ENCODE assay signal across 8 cellular contexts in genomic region chr3:72887723-72888545, GRCh38. TPM values are rescaled to one million over a fixed set of nuclear protein-coding genes. Genes with fewer than 3 reads are reported as not detected.
DNase-seq lines count a peak whose midpoint lies in the region; ATAC-seq and TF ChIP-seq lines count a peak whose summit lies in the region.

Gene GXYLT2, plus strand, starts transcription at chr3:72888046. Its CDS starts 188 bp downstream, at chr3:72888234.

- TF ChIP-seq CTCF in body of pancreas (IDR thresholded peaks at IDR 0.05) (peak in 3 of 7 experiments; percentile 4 to 45 (median 39)), retinal pigment epithelial cell (conservative IDR thresholded peaks at IDR 0.05; ENCODE audit: low read depth, low read length) (no peak)

- intact Hi-C loops in body of pancreas (cut with DNase I) = no loop called here

- no peaks in the 10 kb centered on the region for H3K27me3 ChIP-seq in body of pancreas

- in situ Hi-C loops in KBM-7 (cut with MboI; ENCODE audit: low pct_unique_long_range_greater_than_20kb, low sequenced_read_pairs) (no loop called here), SK-MEL-5 (cut with HindIII; ENCODE audit: low pct_unique_long_range_greater_than_20kb, low sequenced_read_pairs) (no loop called here)

- peak in 1 of 3 donors; percentile 3 for TF ChIP-seq POLR2A in body of pancreas (IDR thresholded peaks at IDR 0.05)

- H3K27ac ChIP-seq in body of pancreas = peak within 1 kb of the TSS in 3 of 4 donors; percentile 0 to 30 (median 28)

- 0 to 1% methylated on average over 13 to 67 of the region's 96 CpGs for WGBS in body of pancreas, 2 donors

- DNase-seq in AG08396 (ENCODE audit: low spot score) (peak; percentile 70), GM19238 (ENCODE audit: insufficient read length, low spot score) (peak; percentile 11), KBM-7 (peak; percentile 83), SK-MEL-5 (ENCODE audit: low read depth, low spot score) (peak; percentile 71), body of pancreas (peak; percentile 67 to 80 (median 73)), retinal pigment epithelial cell (ENCODE audit: low read depth) (no peak)

- no peak within 1 kb of the TSS for H3K4me3 ChIP-seq in body of pancreas
- peak within 1 kb of the TSS; percentile 59 for H3K4me3 ChIP-seq in iPS-11a (ENCODE audit: low read depth, low read length)
- peak within 1 kb of the TSS; percentile 65 for H3K4me3 ChIP-seq in retinal pigment epithelial cell (ENCODE audit: low read length)

- ATAC-seq in body of pancreas = peak; percentile 85
- ATAC-seq in GM21447 (IDR thresholded peaks at IDR 0.05; ENCODE audit: unreplicated experiment) = no peak

- no peaks in the 10 kb centered on the region for H3K36me3 ChIP-seq in body of pancreas (replicated peaks in 1 of 2; ENCODE audit: insufficient read depth in 1 of 2, low read depth in 2 of 2)

- no peaks in the 10 kb centered on the region for H3K9me3 ChIP-seq in body of pancreas

- peaks cover 19% of the 10 kb centered on the region for H3K4me1 ChIP-seq in body of pancreas

RNA-seq across cellular contexts. Expression of gene GXYLT2, which starts in this region (rescaled TPM):
- total RNA-seq in SK-MEL-5 (2014; rRNA removed; shearing (Covaris generic)) = 18.2 and 27.2 TPM in 2 replicates
- 20.4 and 25.8 TPM in 2 replicates for polyA plus RNA-seq in SK-MEL-5 (2015; cell fraction: cytosol; rRNA removed)
- 4.8 and 5.5 TPM in 2 replicates for polyA plus RNA-seq in SK-MEL-5 (2015; cell fraction: nucleus; rRNA removed)
- 1 to 10 TPM; 5.2 to 5.6 TPM for total RNA-seq in body of pancreas

Comparison
In these comparisons a context has a peak if more than half of its experiments do, and no peak if none do; other contexts are left out.
1. H3K4me3 ChIP-seq: peak in iPS-11a (single experiment) and retinal pigment epithelial cell (single experiment); none in body of pancreas (0 of 2).